1 cellular context compared by ENCODE assay signal in the genomic region with DNA sequence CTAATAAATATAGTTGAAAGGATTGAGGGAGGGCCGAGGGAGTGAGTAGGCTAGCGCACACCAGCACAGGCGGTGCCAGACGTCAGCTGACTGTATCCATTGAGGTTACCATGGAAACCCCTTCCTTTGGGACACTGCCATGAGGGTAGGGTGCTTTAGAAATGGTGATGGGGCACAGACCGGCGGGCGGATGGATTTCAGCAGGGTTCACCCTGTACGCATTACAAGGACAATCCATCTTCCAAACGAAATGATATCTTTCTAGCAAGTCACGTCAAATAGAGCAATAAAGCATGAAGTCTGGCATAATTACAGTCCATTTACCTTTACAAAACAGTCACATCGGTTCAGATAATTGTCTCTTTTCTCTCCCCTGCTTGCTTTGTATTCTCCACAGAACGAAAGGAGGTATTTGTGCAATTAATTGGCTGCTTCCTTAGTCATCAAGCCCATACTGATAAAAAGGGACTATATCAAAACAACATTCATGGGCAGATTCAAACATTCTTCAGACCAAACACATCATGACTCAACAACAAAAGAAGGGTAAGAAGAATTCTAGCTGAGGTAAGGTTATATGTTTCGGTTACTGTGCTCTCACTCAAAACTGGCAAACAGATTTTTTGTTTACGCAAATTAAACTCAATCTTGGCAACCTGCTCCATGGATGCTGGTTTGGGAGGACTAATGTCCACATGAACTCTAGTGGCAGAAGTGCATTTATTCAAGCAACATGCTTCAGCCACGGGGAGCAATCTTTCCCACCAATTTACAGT.
TF ChIP-seq lines count a peak whose summit lies in the region.

No MANE protein-coding gene starts in this region.

TF ChIP-seq in GM23338, 12 proteins besides CTCF, POLR2A, EP300 and RAD21 (continued from another document):
- TF ChIP-seq, protein P1, sequence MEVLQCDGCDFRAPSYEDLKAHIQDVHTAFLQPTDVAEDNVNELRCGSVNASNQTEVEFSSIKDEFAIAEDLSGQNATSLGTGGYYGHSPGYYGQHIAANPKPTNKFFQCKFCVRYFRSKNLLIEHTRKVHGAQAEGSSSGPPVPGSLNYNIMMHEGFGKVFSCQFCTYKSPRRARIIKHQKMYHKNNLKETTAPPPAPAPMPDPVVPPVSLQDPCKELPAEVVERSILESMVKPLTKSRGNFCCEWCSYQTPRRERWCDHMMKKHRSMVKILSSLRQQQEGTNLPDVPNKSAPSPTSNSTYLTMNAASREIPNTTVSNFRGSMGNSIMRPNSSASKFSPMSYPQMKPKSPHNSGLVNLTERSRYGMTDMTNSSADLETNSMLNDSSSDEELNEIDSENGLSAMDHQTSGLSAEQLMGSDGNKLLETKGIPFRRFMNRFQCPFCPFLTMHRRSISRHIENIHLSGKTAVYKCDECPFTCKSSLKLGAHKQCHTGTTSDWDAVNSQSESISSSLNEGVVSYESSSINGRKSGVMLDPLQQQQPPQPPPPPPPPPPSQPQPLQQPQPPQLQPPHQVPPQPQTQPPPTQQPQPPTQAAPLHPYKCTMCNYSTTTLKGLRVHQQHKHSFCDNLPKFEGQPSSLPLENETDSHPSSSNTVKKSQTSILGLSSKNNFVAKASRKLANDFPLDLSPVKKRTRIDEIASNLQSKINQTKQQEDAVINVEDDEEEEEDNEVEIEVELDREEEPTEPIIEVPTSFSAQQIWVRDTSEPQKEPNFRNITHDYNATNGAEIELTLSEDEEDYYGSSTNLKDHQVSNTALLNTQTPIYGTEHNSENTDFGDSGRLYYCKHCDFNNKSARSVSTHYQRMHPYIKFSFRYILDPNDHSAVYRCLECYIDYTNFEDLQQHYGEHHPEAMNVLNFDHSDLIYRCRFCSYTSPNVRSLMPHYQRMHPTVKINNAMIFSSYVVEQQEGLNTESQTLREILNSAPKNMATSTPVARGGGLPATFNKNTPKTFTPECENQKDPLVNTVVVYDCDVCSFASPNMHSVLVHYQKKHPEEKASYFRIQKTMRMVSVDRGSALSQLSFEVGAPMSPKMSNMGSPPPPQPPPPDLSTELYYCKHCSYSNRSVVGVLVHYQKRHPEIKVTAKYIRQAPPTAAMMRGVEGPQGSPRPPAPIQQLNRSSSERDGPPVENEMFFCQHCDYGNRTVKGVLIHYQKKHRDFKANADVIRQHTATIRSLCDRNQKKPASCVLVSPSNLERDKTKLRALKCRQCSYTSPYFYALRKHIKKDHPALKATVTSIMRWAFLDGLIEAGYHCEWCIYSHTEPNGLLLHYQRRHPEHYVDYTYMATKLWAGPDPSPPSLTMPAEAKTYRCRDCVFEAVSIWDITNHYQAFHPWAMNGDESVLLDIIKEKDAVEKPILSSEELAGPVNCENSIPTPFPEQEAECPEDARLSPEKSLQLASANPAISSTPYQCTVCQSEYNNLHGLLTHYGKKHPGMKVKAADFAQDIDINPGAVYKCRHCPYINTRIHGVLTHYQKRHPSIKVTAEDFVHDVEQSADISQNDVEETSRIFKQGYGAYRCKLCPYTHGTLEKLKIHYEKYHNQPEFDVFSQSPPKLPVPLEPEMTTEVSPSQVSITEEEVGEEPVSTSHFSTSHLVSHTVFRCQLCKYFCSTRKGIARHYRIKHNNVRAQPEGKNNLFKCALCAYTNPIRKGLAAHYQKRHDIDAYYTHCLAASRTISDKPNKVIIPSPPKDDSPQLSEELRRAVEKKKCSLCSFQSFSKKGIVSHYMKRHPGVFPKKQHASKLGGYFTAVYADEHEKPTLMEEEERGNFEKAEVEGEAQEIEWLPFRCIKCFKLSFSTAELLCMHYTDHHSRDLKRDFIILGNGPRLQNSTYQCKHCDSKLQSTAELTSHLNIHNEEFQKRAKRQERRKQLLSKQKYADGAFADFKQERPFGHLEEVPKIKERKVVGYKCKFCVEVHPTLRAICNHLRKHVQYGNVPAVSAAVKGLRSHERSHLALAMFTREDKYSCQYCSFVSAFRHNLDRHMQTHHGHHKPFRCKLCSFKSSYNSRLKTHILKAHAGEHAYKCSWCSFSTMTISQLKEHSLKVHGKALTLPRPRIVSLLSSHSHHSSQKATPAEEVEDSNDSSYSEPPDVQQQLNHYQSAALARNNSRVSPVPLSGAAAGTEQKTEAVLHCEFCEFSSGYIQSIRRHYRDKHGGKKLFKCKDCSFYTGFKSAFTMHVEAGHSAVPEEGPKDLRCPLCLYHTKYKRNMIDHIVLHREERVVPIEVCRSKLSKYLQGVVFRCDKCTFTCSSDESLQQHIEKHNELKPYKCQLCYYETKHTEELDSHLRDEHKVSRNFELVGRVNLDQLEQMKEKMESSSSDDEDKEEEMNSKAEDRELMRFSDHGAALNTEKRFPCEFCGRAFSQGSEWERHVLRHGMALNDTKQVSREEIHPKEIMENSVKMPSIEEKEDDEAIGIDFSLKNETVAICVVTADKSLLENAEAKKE (CRISPR knock-in tag; IDR thresholded peaks at IDR 0.05), result no peak
